In genomic region chr3:31704651-31705179, GRCh38 we compare ENCODE assay signal across 9 cellular contexts.
A peak's percentile ranks its signal among the peaks of the same experiment; 100 is the strongest.
DNase-seq lines count a peak whose midpoint lies in the region; ATAC-seq and TF ChIP-seq lines count a peak whose summit lies in the region.
"Had no signal": no experiment of that assay in that cellular context is flagged by ENCODE, and none has a peak within 500 bp of the region (broad histone marks: within the 10 kb centered on the region; RNA-seq: fewer than 3 reads in every experiment).

No MANE protein-coding gene starts in this region.

- no peak for TF ChIP-seq POLR2A in adrenal gland (IDR thresholded peaks at IDR 0.05)

- WGBS in adrenal gland, 4 donors: 14 to 34% (median 28%) methylated on average over 4 to 7 of the region's 7 CpGs

- no peaks in the 10 kb centered on the region for H3K27me3 ChIP-seq in adrenal gland

- intact Hi-C loops in adrenal gland (cut with DNase I) (no loop called here), mucosa of descending colon (cut with DNase I, micrococcal nuclease) (no loop called here)

- POLR2A ChIA-PET in AG04449 (lab: Yijun Ruan, JAX): no interaction called here

- peak overlapping the region in 1 of 5 donors; percentile 64 for H3K27ac ChIP-seq in adrenal gland

- TF ChIP-seq CTCF in AG04449 (IDR thresholded peaks at IDR 0.05; ENCODE audit: insufficient read depth, low read length, missing control alignments) (no peak), adrenal gland (IDR thresholded peaks at IDR 0.05) (no peak), mucosa of descending colon (IDR thresholded peaks at IDR 0.05) (no peak)

- no peaks in the 10 kb centered on the region for H3K9me3 ChIP-seq in adrenal gland (replicated peaks in 1 of 3)
- no peaks in the 10 kb centered on the region for H3K9me3 ChIP-seq in mucosa of descending colon

- H3K4me1 ChIP-seq in adrenal gland (replicated peaks in 1 of 2) (peaks cover 10 to 12% of the 10 kb centered on the region in 2 donors), mucosa of descending colon (ENCODE audit: low read depth) (peaks cover 13% of the 10 kb centered on the region)

- DNase-seq in AG04449 (ENCODE audit: low read depth, low spot score) (peak; percentile 28), HCEC 1CT (peak; percentile 78), adrenal gland (peak; percentile 82 to 90 (median 88)), mucosa of descending colon (peak; percentile 57 to 68 (median 67)), islet precursor cell (no peak), NOMO-1 (lab: John Stamatoyannopoulos, UW; ENCODE audit: unreplicated experiment in 2 of 2) (no peak), NCI-H2227 (lab: John Stamatoyannopoulos, UW; ENCODE audit: unreplicated experiment) (no peak)
- DNase-seq: mesendoderm had no signal

- ATAC-seq in mucosa of descending colon (peak; percentile 96), HG03565 (IDR thresholded peaks at IDR 0.05; ENCODE audit: unreplicated experiment) (no peak)

- H3K4me3 ChIP-seq in AG04449 (ENCODE audit: low read depth, low read length) (no peak overlapping the region), adrenal gland (no peak overlapping the region), mucosa of descending colon (no peak overlapping the region)

- H3K36me3 ChIP-seq in adrenal gland (replicated peaks in 1 of 2) (no peaks in the 10 kb centered on the region), mucosa of descending colon (ENCODE audit: low read depth) (no peaks in the 10 kb centered on the region)

- CTCF ChIA-PET in AG04449 (lab: Yijun Ruan, JAX): no interaction called here

Comparison
In these comparisons a context has a peak if more than half of its experiments do, and no peak if none do; other contexts are left out.
1. DNase-seq: peak in AG04449 (single experiment), HCEC 1CT (single experiment), adrenal gland (7 of 7) and mucosa of descending colon (3 of 3); none in islet precursor cell (single experiment), NOMO-1 (0 of 2) and NCI-H2227 (single experiment).